29 cellular contexts compared by ENCODE assay signal in genomic region chr19:15548648-15549047, GRCh38. TPM values are rescaled to one million over a fixed set of nuclear protein-coding genes. Genes with fewer than 3 reads are reported as not detected.
"Had no signal": no experiment of that assay in that cellular context is flagged by ENCODE, and none has a peak within 500 bp of the region (broad histone marks: within the 10 kb centered on the region; RNA-seq: fewer than 3 reads in every experiment).

No MANE protein-coding gene starts in this region.

- H3K9me3 Mint-ChIP-seq: immature natural killer cell; naive thymus-derived CD8-positive, alpha-beta T cell; stimulated activated memory B cell treated with anti-CD40 and anti-IgM and Interleukin-4, amounts not matched to agents 10 μg/mL and 1 μg/mL and 100 μg/mL, for 72 hours; stimulated activated naive CD8-positive, alpha-beta T cell treated with anti-CD3 and anti-CD28 coated beads, Interleukin-15, amount 100 ng/mL, for 72 hours; type B pancreatic cell had no signal

- H3K27ac Mint-ChIP-seq: progenitor cell of endocrine pancreas; stimulated activated memory B cell treated with anti-CD40 and anti-IgM and Interleukin-4, amounts not matched to agents 10 μg/mL and 1 μg/mL and 100 μg/mL, for 72 hours; type B pancreatic cell had no signal

- H3K36me3 Mint-ChIP-seq: naive thymus-derived CD8-positive, alpha-beta T cell; stimulated activated memory B cell treated with anti-CD40 and anti-IgM and Interleukin-4, amounts not matched to agents 10 μg/mL and 1 μg/mL and 100 μg/mL, for 72 hours; type B pancreatic cell had no signal

- H3K9me3 ChIP-seq: left lung, lower lobe of right lung, ovary, right atrium auricular region, right lobe of liver, tibial nerve, uterus had no signal

- H3K36me3 ChIP-seq: left lung, lower lobe of right lung, ovary, right atrium auricular region, right lobe of liver, tibial nerve, uterus had no signal

- DNase-seq: immature natural killer cell; kidney; left colon; left lung; lower lobe of right lung; mammary epithelial cell; mesenchymal stem cell; naive thymus-derived CD8-positive, alpha-beta T cell; ovary; right lobe of liver; stimulated activated CD4-positive, alpha-beta T cell treated with anti-CD3 and anti-CD28 coated beads, Interleukin-1b, Interleukin-23, amount 100 ng/mL, for 48 hours; stimulated activated CD4-positive, alpha-beta T cell treated with anti-CD3 and anti-CD28 coated beads, Interleukin-2, amount 100 ng/mL, for 48 hours; stimulated activated CD4-positive, alpha-beta T cell treated with anti-CD3 and anti-CD28 coated beads, Interleukin-4, amount 100 ng/mL, for 4 hours; stimulated activated CD8-positive, alpha-beta memory T cell treated with anti-CD3 and anti-CD28 coated beads, Interleukin-4, amount 100 ng/mL, for 48 hours; stimulated activated naive CD4-positive, alpha-beta T cell treated with Interleukin-2 at 50 U/mL for 16 hours; stimulated activated naive CD8-positive, alpha-beta T cell treated with anti-CD3 and anti-CD28 coated beads, Interleukin-15, amount 100 ng/mL, for 72 hours; substantia nigra; uterus had no signal

- H3K4me2 ChIP-seq: smooth muscle cell had no signal

- H3K27ac ChIP-seq: left lung, lower lobe of right lung, ovary, right atrium auricular region, right lobe of liver, tibial nerve, uterus had no signal

- H3K27me3 Mint-ChIP-seq: naive thymus-derived CD8-positive, alpha-beta T cell; progenitor cell of endocrine pancreas; stimulated activated naive CD8-positive, alpha-beta T cell treated with anti-CD3 and anti-CD28 coated beads, Interleukin-15, amount 100 ng/mL, for 72 hours had no signal

- H3K27me3 ChIP-seq: ovary, right atrium auricular region, right lobe of liver, uterus had no signal

- ATAC-seq: left colon; left lung; lower lobe of right lung; naive thymus-derived CD8-positive, alpha-beta T cell; right lobe of liver; stimulated activated memory B cell treated with anti-CD40 and anti-IgM and Interleukin-4, amounts not matched to agents 10 μg/mL and 1 μg/mL and 100 μg/mL, for 72 hours; stimulated activated naive CD8-positive, alpha-beta T cell treated with anti-CD3 and anti-CD28 coated beads, Interleukin-15, amount 100 ng/mL, for 72 hours had no signal

- H3K4me3 ChIP-seq: left lung, lower lobe of right lung, ovary, right atrium auricular region, right lobe of liver, smooth muscle cell, tibial nerve, uterus had no signal

- H3K4me3 Mint-ChIP-seq: stimulated activated memory B cell treated with anti-CD40 and anti-IgM and Interleukin-4, amounts not matched to agents 10 μg/mL and 1 μg/mL and 100 μg/mL, for 72 hours; stimulated activated naive CD8-positive, alpha-beta T cell treated with anti-CD3 and anti-CD28 coated beads, Interleukin-15, amount 100 ng/mL, for 72 hours; type B pancreatic cell had no signal

- FAIRE-seq: islet of Langerhans, kidney had no signal

RNA-seq across cellular contexts. Expression of gene CYP4F22, which starts 40.3 kb away (rescaled TPM):
- total RNA-seq: left colon, mammary epithelial cell, progenitor cell of endocrine pancreas, pulmonary artery endothelial cell, renal cortical epithelial cell, right atrium auricular region, skeletal muscle tissue, smooth muscle cell, uterus had no signal
- polyA plus RNA-seq: neural cell, smooth muscle cell had no signal
